Comparison of ENCODE assay signal across 18 cellular contexts in genomic region chr20:10177326-10177725, GRCh38. TPM values are rescaled to one million over a fixed set of nuclear protein-coding genes. Genes with fewer than 3 reads are reported as not detected.
A peak's percentile ranks its signal among the peaks of the same experiment; 100 is the strongest.
DNase-seq lines count a peak whose midpoint lies in the region; ATAC-seq and TF ChIP-seq lines count a peak whose summit lies in the region.
"Had no signal": no experiment of that assay in that cellular context is flagged by ENCODE, and none has a peak within 500 bp of the region (broad histone marks: within the 10 kb centered on the region; RNA-seq: fewer than 3 reads in every experiment).

No MANE protein-coding gene starts in this region.

- ATAC-seq in IMR-90 (ENCODE audit: low read depth), result no peak
- ATAC-seq in activated naive CD8-positive, alpha-beta T cell treated with anti-CD3 and anti-CD28 coated beads, Interleukin-2, amount 50 U/mL, for 24 hours, result no peak

- H3K9me3 ChIP-seq in IMR-90 (ENCODE audit: control insufficient read depth, insufficient read depth, low read length) (no peaks in the 10 kb centered on the region), neuronal stem cell (replicated peaks in 1 of 2; ENCODE audit: control insufficient read depth in 2 of 2, insufficient read depth in 1 of 2, low read depth in 1 of 2, low read length in 2 of 2) (no peaks in the 10 kb centered on the region)
- H3K9me3 ChIP-seq: BLaER1 had no signal

- H3K23ac ChIP-seq in IMR-90 (ENCODE audit: low read depth, low read length) (no peak overlapping the region), neuronal stem cell (ENCODE audit: low read depth, low read length, poor library complexity) (no peak overlapping the region)

- no peak for TF ChIP-seq RAD21 in IMR-90 (IDR thresholded peaks at IDR 0.05; ENCODE audit: low read length)

- TF ChIP-seq CTCF in IMR-90 (conservative IDR thresholded peaks at IDR 0.05; ENCODE audit: low read depth, low read length), result no peak

- CTCF ChIA-PET in IMR-90 (lab: Yijun Ruan, JAX), result no interaction called here

- DNase-seq in AG08395 (ENCODE audit: low spot score) (peak; percentile 20), IMR-90 (peak; percentile 58), SK-MEL-5 (ENCODE audit: low read depth, low spot score) (peak; percentile 48), fibroblast of peridontal ligament (ENCODE audit: extremely low read depth) (peak; percentile 83), superior temporal gyrus (ENCODE audit: extremely low spot score) (no peak), neuronal stem cell (ENCODE audit: low spot score) (no peak)
- no peak for DNase-seq in activated naive CD8-positive, alpha-beta T cell treated with anti-CD3 and anti-CD28 coated beads, Interleukin-2, amount 50 U/mL, for 24 hours
- no peak for DNase-seq in stimulated activated naive CD4-positive, alpha-beta T cell (lab: John Stamatoyannopoulos, UW)
- DNase-seq: Calu3; CD4-positive, alpha-beta memory T cell; KBM-7; NCI-H1105 treated with DMSO at 0.1 percent for 48 hours; NCI-H187 treated with DMSO at 0.1 percent for 48 hours; NCI-H345; NCI-H748 treated with DMSO at 0.1 percent for 48 hours; Right ventricle myocardium superior had no signal

- H3K9me3 Mint-ChIP-seq in activated naive CD8-positive, alpha-beta T cell treated with anti-CD3 and anti-CD28 coated beads, Interleukin-2, amount 50 U/mL, for 24 hours, result no peaks in the 10 kb centered on the region

- H2AK5ac ChIP-seq in IMR-90 (ENCODE audit: low read depth, low read length) (no peak overlapping the region), neuronal stem cell (ENCODE audit: low read depth, low read length) (no peak overlapping the region)

- H3K4me3 Mint-ChIP-seq in activated naive CD8-positive, alpha-beta T cell treated with anti-CD3 and anti-CD28 coated beads, Interleukin-2, amount 50 U/mL, for 24 hours, result no peak overlapping the region
- H3K4me3 Mint-ChIP-seq: CD4-positive, alpha-beta memory T cell had no signal

- H3K9ac ChIP-seq in IMR-90 (ENCODE audit: low read depth, low read length), result no peak overlapping the region
- no peak overlapping the region for H3K9ac ChIP-seq in neuronal stem cell (ENCODE audit: low read depth, low read length, poor library complexity)
- H3K9ac ChIP-seq: BLaER1 had no signal

- POLR2A ChIA-PET in IMR-90 (lab: Charles Lee; ENCODE audit: unreplicated experiment), result no interaction called here

- peaks cover 4% of the 10 kb centered on the region for H3K4me1 ChIP-seq in IMR-90 (ENCODE audit: control insufficient read depth, insufficient read depth, low read length)
- H3K4me1 ChIP-seq in neuronal stem cell (ENCODE audit: control insufficient read depth in 2 of 2, insufficient read depth in 1 of 2, low read depth in 1 of 2, low read length in 2 of 2), result peaks cover 0 to 1% of the 10 kb centered on the region in 2 donors

- H2BK15ac ChIP-seq in IMR-90 (ENCODE audit: low read depth, low read length) (no peak overlapping the region), neuronal stem cell (ENCODE audit: low read length) (no peak overlapping the region)

- WGBS in IMR-90 (ENCODE audit: extremely low coverage in 2 of 2, insufficient read length in 1 of 2), 2 experiments, result no CpG with 5 or more reads among the region's 3 CpGs
- WGBS in neuronal stem cell (ENCODE audit: extremely low coverage in 2 of 2, insufficient read length in 2 of 2, insufficient replicate concordance in 1 of 2), 2 donors, result no CpG with 5 or more reads among the region's 3 CpGs

- no peak overlapping the region for H3K27ac Mint-ChIP-seq in activated naive CD8-positive, alpha-beta T cell treated with anti-CD3 and anti-CD28 coated beads, Interleukin-2, amount 50 U/mL, for 24 hours
- H3K27ac Mint-ChIP-seq: CD4-positive, alpha-beta memory T cell had no signal

- TF ChIP-seq POLR2A in IMR-90 (IDR thresholded peaks at IDR 0.05; ENCODE audit: low read depth, low read length), result no peak

- no peak overlapping the region for H2AFZ ChIP-seq in IMR-90 (replicated peaks; ENCODE audit: low read length, poor library complexity)
- no peak overlapping the region for H2AFZ ChIP-seq in neuronal stem cell (ENCODE audit: low read length)

- peaks cover 3% of the 10 kb centered on the region for H3K4me1 Mint-ChIP-seq in activated naive CD8-positive, alpha-beta T cell treated with anti-CD3 and anti-CD28 coated beads, Interleukin-2, amount 50 U/mL, for 24 hours

- H3K4me3 ChIP-seq in IMR-90 (ENCODE audit: insufficient read depth, low read depth, low read length) (no peak overlapping the region), neuronal stem cell (ENCODE audit: low read length in 2 of 2) (no peak overlapping the region)
- H3K4me3 ChIP-seq: BLaER1 had no signal

- H4K8ac ChIP-seq in IMR-90 (ENCODE audit: low read depth in 2 of 2, low read length in 2 of 2) (no peak overlapping the region), neuronal stem cell (ENCODE audit: low read depth, low read length) (no peak overlapping the region)

- in situ Hi-C loops in IMR-90 (cut with MboI; ENCODE audit: low sequenced_read_pairs) (no loop called here), SK-MEL-5 (cut with HindIII; ENCODE audit: low pct_unique_long_range_greater_than_20kb, low sequenced_read_pairs) (no loop called here)

- H3K4ac ChIP-seq in IMR-90 (ENCODE audit: low read depth, low read length) (no peak overlapping the region), neuronal stem cell (ENCODE audit: low read length) (no peak overlapping the region)

- peaks cover 30% of the 10 kb centered on the region for H3K27me3 Mint-ChIP-seq in activated naive CD8-positive, alpha-beta T cell treated with anti-CD3 and anti-CD28 coated beads, Interleukin-2, amount 50 U/mL, for 24 hours

- no peak overlapping the region for H4K5ac ChIP-seq in IMR-90 (ENCODE audit: low read depth, low read length)

- BruUV-seq in IMR-90 (replicated peaks; lab: Mats Ljungman, UMichigan), result no TSS peak

- H4K20me1 ChIP-seq in IMR-90 (ENCODE audit: insufficient read depth, low read length), result peaks cover 3% of the 10 kb centered on the region; the same call in 1 of the 2 replicates
- H4K20me1 ChIP-seq: BLaER1 had no signal

- H2BK5ac ChIP-seq in IMR-90 (ENCODE audit: low read depth, low read length, poor library complexity, severe bottlenecking), result no peak overlapping the region
- H2BK5ac ChIP-seq in neuronal stem cell (ENCODE audit: low read length), result no peak overlapping the region

- no peaks in the 10 kb centered on the region for H3K36me3 ChIP-seq in IMR-90 (ENCODE audit: control insufficient read depth, insufficient read depth, low read length)
- no peaks in the 10 kb centered on the region for H3K36me3 ChIP-seq in neuronal stem cell (replicated peaks in 1 of 2; ENCODE audit: control insufficient read depth in 2 of 2, insufficient read depth in 2 of 2, low read length in 2 of 2)
- H3K36me3 ChIP-seq: BLaER1 had no signal

- H4K91ac ChIP-seq in IMR-90 (ENCODE audit: insufficient read depth, low read depth, low read length) (no peak overlapping the region), neuronal stem cell (ENCODE audit: low read depth, low read length, poor library complexity) (no peak overlapping the region)

- H3K4me2 ChIP-seq in IMR-90 (ENCODE audit: low read depth, low read length), result no peak overlapping the region
- no peak overlapping the region for H3K4me2 ChIP-seq in neuronal stem cell (ENCODE audit: insufficient read depth, low read length, poor library complexity, severe bottlenecking)
- H3K4me2 ChIP-seq: BLaER1 had no signal

- intact Hi-C loops in IMR-90 (cut with micrococcal nuclease), result no loop called here

- H3K79me1 ChIP-seq in IMR-90 (ENCODE audit: low read depth in 1 of 2, low read length in 2 of 2) (no peaks in the 10 kb centered on the region), neuronal stem cell (ENCODE audit: low read depth, low read length) (no peaks in the 10 kb centered on the region)

- H3K9me1 ChIP-seq in IMR-90 (ENCODE audit: insufficient read depth, low read length), result peaks cover 5% of the 10 kb centered on the region; the same call in 1 of the 2 replicates

- no peak overlapping the region for H2BK120ac ChIP-seq in IMR-90 (ENCODE audit: low read depth, low read length)
- no peak overlapping the region for H2BK120ac ChIP-seq in neuronal stem cell (ENCODE audit: low read depth, low read length)

- H3K36me3 Mint-ChIP-seq in activated naive CD8-positive, alpha-beta T cell treated with anti-CD3 and anti-CD28 coated beads, Interleukin-2, amount 50 U/mL, for 24 hours (ENCODE audit: low read depth), result no peaks in the 10 kb centered on the region
- H3K36me3 Mint-ChIP-seq: CD4-positive, alpha-beta memory T cell had no signal

- peaks cover 3% of the 10 kb centered on the region; the same call in 1 of the 2 replicates for H3K27me3 ChIP-seq in IMR-90 (ENCODE audit: control insufficient read depth, insufficient read depth, low read length)
- peaks cover 0 to 25% (median 4%) of the 10 kb centered on the region in 3 experiments for H3K27me3 ChIP-seq in neuronal stem cell (ENCODE audit: control insufficient read depth in 3 of 3, insufficient read depth in 3 of 3, low read depth in 1 of 3, low read length in 3 of 3)
- H3K27me3 ChIP-seq: BLaER1 had no signal

- H3K56ac ChIP-seq in IMR-90 (ENCODE audit: extremely low read depth, insufficient read depth, low read length), result no peak overlapping the region

- no peak overlapping the region for H2BK20ac ChIP-seq in IMR-90 (ENCODE audit: low read depth, low read length)

- H3K27ac ChIP-seq in IMR-90 (ENCODE audit: insufficient read depth, low read length), result no peak overlapping the region
- H3K27ac ChIP-seq in neuronal stem cell (replicated peaks; ENCODE audit: low read length), result no peak overlapping the region
- H3K27ac ChIP-seq: BLaER1 had no signal

- dilution Hi-C loops in IMR-90 (cut with HindIII; ENCODE audit: low sequenced_read_pairs, unreplicated experiment), result no loop called here

- H3K18ac ChIP-seq in IMR-90 (ENCODE audit: low read depth, low read length), result no peak overlapping the region; the same call in 1 of the 2 replicates
- no peak overlapping the region for H3K18ac ChIP-seq in neuronal stem cell (ENCODE audit: low read length)

- H3K14ac ChIP-seq in IMR-90 (replicated peaks; ENCODE audit: low read depth, low read length), result no peak overlapping the region
- H3K14ac ChIP-seq in neuronal stem cell (ENCODE audit: low read length), result no peak overlapping the region

- no peak overlapping the region for H2AK9ac ChIP-seq in IMR-90 (replicated peaks; ENCODE audit: low read depth, low read length, poor library complexity)

- no peak overlapping the region for H2BK12ac ChIP-seq in neuronal stem cell (ENCODE audit: low read length)

TF ChIP-seq in IMR-90, 13 proteins besides CTCF, POLR2A, EP300 and RAD21 (continues in another document):
- TF ChIP-seq CEBPB (IDR thresholded peaks at IDR 0.05; ENCODE audit: low read depth, low read length) (no peak), MAZ (IDR thresholded peaks at IDR 0.05; ENCODE audit: borderline replicate concordance, low read depth, low read length) (no peak), NFE2L2 (IDR thresholded peaks at IDR 0.05; ENCODE audit: low read depth, low read length) (no peak)

RNA-seq across cellular contexts. Expression of gene SNAP25, which starts 41.3 kb away (rescaled TPM):
- 1.1 and 2.8 TPM in 2 replicates for total RNA-seq in IMR-90 (2012; rRNA removed)
- 2.0 and 2.8 TPM in 2 replicates for polyA plus RNA-seq in IMR-90 (2012; rRNA removed)
- 0.70 and 0.73 TPM in 2 replicates for polyA plus RNA-seq in IMR-90 (2012; cell fraction: cytosol; rRNA removed)
- 2.7 and 14.4 TPM in 2 replicates for polyA plus RNA-seq in IMR-90 (2012; cell fraction: nucleus; rRNA removed; ENCODE audit: low replicate concordance)
- total RNA-seq in SK-MEL-5 (2014; rRNA removed; shearing (Covaris generic)), result 0.05 TPM in 1 of 2 replicates, not detected in the other
- not detected in 2 replicates for polyA plus RNA-seq in SK-MEL-5 (2015; cell fraction: cytosol; rRNA removed)
- polyA plus RNA-seq in SK-MEL-5 (2015; cell fraction: nucleus; rRNA removed), result 0.33 and 0.37 TPM in 2 replicates
- polyA plus RNA-seq in neuronal stem cell (2013, experiment 1 of 2), result 0.86 TPM
- polyA plus RNA-seq in neuronal stem cell (2013, experiment 2 of 2), result 0.68 TPM
- total RNA-seq: CD4-positive, alpha-beta memory T cell; OCI-LY7; Right ventricle myocardium superior had no signal

Comparison
In these comparisons a context has a peak if more than half of its experiments do, and no peak if none do; other contexts are left out.
1. DNase-seq: peak in AG08395 (single experiment), IMR-90 (single experiment), SK-MEL-5 (single experiment) and fibroblast of peridontal ligament (single experiment); none in superior temporal gyrus (single experiment), activated naive CD8-positive, alpha-beta T cell treated with anti-CD3 and anti-CD28 coated beads, Interleukin-2, amount 50 U/mL, for 24 hours (single experiment), stimulated activated naive CD4-positive, alpha-beta T cell (0 of 6) and neuronal stem cell (single experiment).